ENCODE assay signal across 8 cellular contexts in genomic region chr13:40981361-40981760, GRCh38. TPM values are rescaled to one million over a fixed set of nuclear protein-coding genes. Genes with fewer than 3 reads are reported as not detected.
DNase-seq lines count a peak whose midpoint lies in the region; ATAC-seq lines count a peak whose summit lies in the region.

No MANE protein-coding gene starts in this region.

- H3K4me3 ChIP-seq in CD4-positive, CD25-positive, alpha-beta regulatory T cell (ENCODE audit: low read depth, low read length): peak overlapping the region; percentile 100
- peak overlapping the region; percentile 69 for H3K4me3 ChIP-seq in naive thymus-derived CD4-positive, alpha-beta T cell (ENCODE audit: low read length)

- H3K36me3 ChIP-seq in CD4-positive, CD25-positive, alpha-beta regulatory T cell (ENCODE audit: control insufficient read depth, insufficient read depth, low read length): peaks cover 2% of the 10 kb centered on the region
- H3K36me3 ChIP-seq in naive thymus-derived CD4-positive, alpha-beta T cell (ENCODE audit: control insufficient read depth in 2 of 3, insufficient read depth in 3 of 3, low read length in 3 of 3): no peaks in the 10 kb centered on the region

- peak overlapping the region; percentile 94 for H3K27ac ChIP-seq in CD4-positive, CD25-positive, alpha-beta regulatory T cell (ENCODE audit: insufficient read depth, low read length, poor library complexity, severe bottlenecking)
- H3K27ac ChIP-seq in naive thymus-derived CD4-positive, alpha-beta T cell (ENCODE audit: low read depth, low read length): peak overlapping the region; percentile 86

- intact Hi-C loops in naive thymus-derived CD4-positive, alpha-beta T cell (cut with micrococcal nuclease): loop anchor here (1.0 to 10.0 kb wide), 13 partner anchors 13 to 1413 kb away; partner anchors contain the start of genes FOXO1 (in 1 of the 2), KBTBD6 (in 1 of the 2), MRPS31 (in 1 of the 2) and NAA16 (in 1 of the 2)

- H3K27me3 ChIP-seq in CD4-positive, CD25-positive, alpha-beta regulatory T cell (ENCODE audit: control insufficient read depth, insufficient read depth, low read length): no peaks in the 10 kb centered on the region
- H3K27me3 ChIP-seq in naive thymus-derived CD4-positive, alpha-beta T cell (ENCODE audit: control insufficient read depth in 2 of 2, insufficient read depth in 2 of 2, low read length in 2 of 2): no peaks in the 10 kb centered on the region

- H3K9me3 Mint-ChIP-seq in CD4-positive, CD25-positive, alpha-beta regulatory T cell: peaks cover 0 to 1% (median 0%) of the 10 kb centered on the region in 7 donors
- no peaks in the 10 kb centered on the region for H3K9me3 Mint-ChIP-seq in naive thymus-derived CD4-positive, alpha-beta T cell

- peaks cover 22% of the 10 kb centered on the region for H3K36me3 Mint-ChIP-seq in CD4-positive, CD25-positive, alpha-beta regulatory T cell
- H3K36me3 Mint-ChIP-seq in naive thymus-derived CD4-positive, alpha-beta T cell: peaks cover 0 to 32% (median 16%) of the 10 kb centered on the region in 5 donors

- CTCF ChIA-PET in naive thymus-derived CD4-positive, alpha-beta T cell (lab: Charles Lee): interaction anchor here (1.0 to 2.1 kb wide), 3 partner anchors 11 to 38 kb away, joined by 4 to 9 read pairs (median 4); partner anchors contain the start of gene ELF1

- H3K4me1 ChIP-seq in CD4-positive, CD25-positive, alpha-beta regulatory T cell (ENCODE audit: control insufficient read depth, insufficient read depth, low read length, poor library complexity, severe bottlenecking): peaks cover 58% of the 10 kb centered on the region
- H3K4me1 ChIP-seq in naive thymus-derived CD4-positive, alpha-beta T cell (ENCODE audit: control insufficient read depth in 2 of 2, insufficient read depth in 2 of 2, low read length in 2 of 2): peaks cover 40 to 42% of the 10 kb centered on the region in 2 donors

- peak overlapping the region; percentile 95 to 98 (median 97) for H3K27ac Mint-ChIP-seq in CD4-positive, CD25-positive, alpha-beta regulatory T cell
- peak overlapping the region; percentile 93 to 98 (median 96) for H3K27ac Mint-ChIP-seq in naive thymus-derived CD4-positive, alpha-beta T cell

- peak overlapping the region; percentile 91 to 99 (median 96) for H3K4me3 Mint-ChIP-seq in CD4-positive, CD25-positive, alpha-beta regulatory T cell
- H3K4me3 Mint-ChIP-seq in naive thymus-derived CD4-positive, alpha-beta T cell: peak overlapping the region; percentile 88 to 99 (median 94)

- POLR2A ChIA-PET in naive thymus-derived CD4-positive, alpha-beta T cell (lab: Charles Lee): interaction anchor here (0.8 to 4.8 kb wide), 14 partner anchors 9 to 79 kb away, joined by 3 to 27 read pairs (median 4); partner anchors contain the start of genes ELF1 and WBP4

- no peak for ATAC-seq in CD4-positive, CD25-positive, alpha-beta regulatory T cell (ENCODE audit: low read depth in 2 of 2)
- peak; percentile 42 for ATAC-seq in naive thymus-derived CD4-positive, alpha-beta T cell
- no peak for ATAC-seq in GM19455 (IDR thresholded peaks at IDR 0.05; ENCODE audit: unreplicated experiment)

- no peaks in the 10 kb centered on the region for H3K27me3 Mint-ChIP-seq in CD4-positive, CD25-positive, alpha-beta regulatory T cell
- no peaks in the 10 kb centered on the region for H3K27me3 Mint-ChIP-seq in naive thymus-derived CD4-positive, alpha-beta T cell

- no peaks in the 10 kb centered on the region for H3K9me3 ChIP-seq in CD4-positive, CD25-positive, alpha-beta regulatory T cell (ENCODE audit: control insufficient read depth in 2 of 2, low read length in 2 of 2)
- H3K9me3 ChIP-seq in naive thymus-derived CD4-positive, alpha-beta T cell (ENCODE audit: control insufficient read depth in 2 of 3, low read length in 3 of 3): no peaks in the 10 kb centered on the region

- H3K4me1 Mint-ChIP-seq in CD4-positive, CD25-positive, alpha-beta regulatory T cell: peaks cover 43 to 64% (median 54%) of the 10 kb centered on the region in 4 donors
- H3K4me1 Mint-ChIP-seq in naive thymus-derived CD4-positive, alpha-beta T cell: peaks cover 49 to 85% (median 72%) of the 10 kb centered on the region in 7 donors

- DNase-seq in CD4-positive, CD25-positive, alpha-beta regulatory T cell: peak in 2 of 3 donors; percentile 50 to 64
- DNase-seq in NOMO-1 (lab: John Stamatoyannopoulos, UW; ENCODE audit: unreplicated experiment in 2 of 2): peak; percentile 54 to 94
- peak; percentile 44 for DNase-seq in central memory CD4-positive, alpha-beta T cell
- DNase-seq in naive thymus-derived CD4-positive, alpha-beta T cell: peak in 4 of 9 donors; percentile 36 to 58 (median 46)
- DNase-seq in NCI-H748 (lab: John Stamatoyannopoulos, UW; ENCODE audit: unreplicated experiment): no peak
- no peak for DNase-seq in dedifferentiated amniotic fluid mesenchymal stem cell (ENCODE audit: extremely low spot score)
- DNase-seq in SHP77 treated with DMSO at 0.1 percent for 48 hours (lab: John Stamatoyannopoulos, UW): no peak

RNA-seq across cellular contexts. Expression of gene ELF1, which starts 37.8 kb away (rescaled TPM):
- total RNA-seq in CD4-positive, CD25-positive, alpha-beta regulatory T cell: 285 TPM
- 100 to 1,000 TPM; 122 to 178 (median 141) TPM for polyA plus RNA-seq in CD4-positive, CD25-positive, alpha-beta regulatory T cell
- total RNA-seq in naive thymus-derived CD4-positive, alpha-beta T cell: 100 to 1,000 TPM; 117 to 193 (median 180) TPM
- polyA plus RNA-seq in naive thymus-derived CD4-positive, alpha-beta T cell: 100 to 1,000 TPM; 134 to 142 TPM

Comparison
In these comparisons a context has a peak if more than half of its experiments do, and no peak if none do; other contexts are left out.
1. DNase-seq: peak in CD4-positive, CD25-positive, alpha-beta regulatory T cell (2 of 3), NOMO-1 (2 of 2) and central memory CD4-positive, alpha-beta T cell (single experiment); none in NCI-H748 (single experiment), dedifferentiated amniotic fluid mesenchymal stem cell (single experiment) and SHP77 treated with DMSO at 0.1 percent for 48 hours (single experiment).